8 cellular contexts compared by ENCODE assay signal in the genomic region with DNA sequence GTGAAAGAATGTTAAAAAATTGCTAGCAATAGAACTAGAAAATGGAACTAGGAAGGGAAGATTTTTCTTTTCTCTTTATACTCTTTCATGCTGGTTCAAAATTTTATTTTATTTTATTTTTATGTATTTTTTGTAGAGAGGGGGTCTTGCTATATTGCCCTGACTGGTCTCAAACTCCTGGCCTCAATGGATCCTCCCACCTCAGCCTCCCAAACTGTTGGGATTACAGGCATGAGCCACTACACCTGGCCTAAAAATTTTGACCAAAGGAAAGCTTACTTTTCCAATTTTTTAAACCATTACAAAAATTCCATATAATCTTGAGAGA. TPM values are rescaled to one million over a fixed set of nuclear protein-coding genes. Genes with fewer than 3 reads are reported as not detected.
A peak's percentile ranks its signal among the peaks of the same experiment; 100 is the strongest.
DNase-seq lines count a peak whose midpoint lies in the region; ATAC-seq and TF ChIP-seq lines count a peak whose summit lies in the region.

No MANE protein-coding gene starts in this region.

- ATAC-seq in lower lobe of right lung = no peak

- in situ Hi-C loops in GM13977 (cut with MboI; ENCODE audit: low pct_unique_long_range_greater_than_20kb, low sequenced_read_pairs, unreplicated experiment) = loop anchor here (10.0 kb wide), 1 partner anchor 359 kb away; the partner anchor contains the start of gene NOB1

- H3K27me3 ChIP-seq in lower lobe of right lung (ENCODE audit: low read depth) = no peaks in the 10 kb centered on the region

- peaks cover 3% of the 10 kb centered on the region for H3K27me3 Mint-ChIP-seq in activated CD4-positive, alpha-beta T cell treated with anti-CD3 and anti-CD28 coated beads, Interleukin-2, amount 10 ng/mL, durations not matched to agents 24 days and 14 days
- H3K27me3 Mint-ChIP-seq in activated T-helper 2 cell treated with anti-CD3 and anti-CD28 coated beads, Interferon-gamma antibody, Interleukin-2, Interleukin-4, amounts not matched to agents 10 μg/mL and 5 μg/mL and 100 μg/mL, durations not matched to agents 14 hours and 24 hours and 36 hours (ENCODE audit: low read depth) = peaks cover 5% of the 10 kb centered on the region

- H3K36me3 Mint-ChIP-seq in activated CD4-positive, alpha-beta T cell treated with anti-CD3 and anti-CD28 coated beads, Interleukin-2, amount 10 ng/mL, durations not matched to agents 24 days and 14 days (ENCODE audit: low read depth) = no peaks in the 10 kb centered on the region
- H3K36me3 Mint-ChIP-seq in activated T-helper 2 cell treated with anti-CD3 and anti-CD28 coated beads, Interferon-gamma antibody, Interleukin-2, Interleukin-4, amounts not matched to agents 10 μg/mL and 5 μg/mL and 100 μg/mL, durations not matched to agents 14 hours and 24 hours and 36 hours (ENCODE audit: low read depth) = no peaks in the 10 kb centered on the region

- no peaks in the 10 kb centered on the region for H3K36me3 ChIP-seq in lower lobe of right lung

- DNase-seq in activated CD4-positive, alpha-beta T cell treated with anti-CD3 and anti-CD28 coated beads, Interleukin-2, amount 10 ng/mL, durations not matched to agents 24 days and 14 days = no peak
- no peak for DNase-seq in activated CD4-positive, alpha-beta T cell treated with anti-CD3 and anti-CD28 coated beads, Interleukin-2, amount 50 U/mL, for 1 hour
- DNase-seq in activated T-helper 2 cell treated with anti-CD3 and anti-CD28 coated beads, Interferon-gamma antibody, Interleukin-2, Interleukin-4, amounts not matched to agents 10 μg/mL and 5 μg/mL and 100 μg/mL, durations not matched to agents 14 hours and 24 hours and 36 hours (ENCODE audit: low spot score) = no peak
- DNase-seq in lower lobe of right lung (no peak), substantia nigra (lab: John Stamatoyannopoulos, UW) (no peak), SHP77 (lab: John Stamatoyannopoulos, UW) (no peak), GM13977 (ENCODE audit: low spot score) (no peak), KG1 (lab: John Stamatoyannopoulos, UW) (no peak)

- peak overlapping the region; percentile 15 for H3K27ac Mint-ChIP-seq in activated CD4-positive, alpha-beta T cell treated with anti-CD3 and anti-CD28 coated beads, Interleukin-2, amount 10 ng/mL, durations not matched to agents 24 days and 14 days
- peak overlapping the region; percentile 61 for H3K27ac Mint-ChIP-seq in activated T-helper 2 cell treated with anti-CD3 and anti-CD28 coated beads, Interferon-gamma antibody, Interleukin-2, Interleukin-4, amounts not matched to agents 10 μg/mL and 5 μg/mL and 100 μg/mL, durations not matched to agents 14 hours and 24 hours and 36 hours

- peaks cover 43% of the 10 kb centered on the region for H3K4me1 ChIP-seq in lower lobe of right lung

- TF ChIP-seq CTCF in lower lobe of right lung (IDR thresholded peaks at IDR 0.05) (no peak), GM13977 (IDR thresholded peaks at IDR 0.05; ENCODE audit: extremely low read depth, insufficient read depth, missing control alignments) (no peak)

- H3K4me3 Mint-ChIP-seq in activated CD4-positive, alpha-beta T cell treated with anti-CD3 and anti-CD28 coated beads, Interleukin-2, amount 10 ng/mL, durations not matched to agents 24 days and 14 days = no peak overlapping the region
- no peak overlapping the region for H3K4me3 Mint-ChIP-seq in activated T-helper 2 cell treated with anti-CD3 and anti-CD28 coated beads, Interferon-gamma antibody, Interleukin-2, Interleukin-4, amounts not matched to agents 10 μg/mL and 5 μg/mL and 100 μg/mL, durations not matched to agents 14 hours and 24 hours and 36 hours (ENCODE audit: low read depth)

- H3K9me3 ChIP-seq in lower lobe of right lung = no peaks in the 10 kb centered on the region

- H3K4me1 Mint-ChIP-seq in activated CD4-positive, alpha-beta T cell treated with anti-CD3 and anti-CD28 coated beads, Interleukin-2, amount 10 ng/mL, durations not matched to agents 24 days and 14 days = peaks cover 15% of the 10 kb centered on the region
- peaks cover 27% of the 10 kb centered on the region for H3K4me1 Mint-ChIP-seq in activated T-helper 2 cell treated with anti-CD3 and anti-CD28 coated beads, Interferon-gamma antibody, Interleukin-2, Interleukin-4, amounts not matched to agents 10 μg/mL and 5 μg/mL and 100 μg/mL, durations not matched to agents 14 hours and 24 hours and 36 hours (ENCODE audit: low read depth)

- no peaks in the 10 kb centered on the region for H3K9me3 Mint-ChIP-seq in activated CD4-positive, alpha-beta T cell treated with anti-CD3 and anti-CD28 coated beads, Interleukin-2, amount 10 ng/mL, durations not matched to agents 24 days and 14 days
- no peaks in the 10 kb centered on the region for H3K9me3 Mint-ChIP-seq in activated T-helper 2 cell treated with anti-CD3 and anti-CD28 coated beads, Interferon-gamma antibody, Interleukin-2, Interleukin-4, amounts not matched to agents 10 μg/mL and 5 μg/mL and 100 μg/mL, durations not matched to agents 14 hours and 24 hours and 36 hours

- H3K4me3 ChIP-seq in lower lobe of right lung = no peak overlapping the region

- H3K27ac ChIP-seq in lower lobe of right lung = peak overlapping the region; percentile 75
- H3K27ac ChIP-seq in substantia nigra (ENCODE audit: low read depth, low read length, poor library complexity, severe bottlenecking) = peak overlapping the region; percentile 75

- intact Hi-C loops in activated CD4-positive, alpha-beta T cell treated with anti-CD3 and anti-CD28 coated beads, Interleukin-2, amount 10 ng/mL, durations not matched to agents 24 days and 14 days (cut with micrococcal nuclease) = loop anchor here (1.0 to 5.0 kb wide), 3 partner anchors 71 to 359 kb away; no protein-coding TSS in a partner anchor
- intact Hi-C loops in activated T-helper 2 cell treated with anti-CD3 and anti-CD28 coated beads, Interferon-gamma antibody, Interleukin-2, Interleukin-4, amounts not matched to agents 10 μg/mL and 5 μg/mL and 100 μg/mL, durations not matched to agents 14 hours and 24 hours and 36 hours (cut with micrococcal nuclease) = loop anchor here (1.0 to 5.0 kb wide), 4 partner anchors 29 to 168 kb away; partner anchors contain the start of gene CYB5B
- intact Hi-C loops in lower lobe of right lung (cut with DNase I) = no loop called here

RNA-seq across cellular contexts. Expression of gene TERF2, which starts 10.0 kb away (rescaled TPM):
- 58.3 and 71.1 TPM in 2 replicates for total RNA-seq in activated CD4-positive, alpha-beta T cell treated with anti-CD3 and anti-CD28 coated beads, Interleukin-2, amount 10 ng/mL, durations not matched to agents 24 days and 14 days
- total RNA-seq in activated T-helper 2 cell treated with anti-CD3 and anti-CD28 coated beads, Interferon-gamma antibody, Interleukin-2, Interleukin-4, amounts not matched to agents 10 μg/mL and 5 μg/mL and 100 μg/mL, durations not matched to agents 14 hours and 24 hours and 36 hours = 56.0 and 61.9 TPM in 2 replicates
- total RNA-seq in lower lobe of right lung = 30.1 TPM

RNA-seq across cellular contexts. Expression of gene CYB5B, which starts 28.6 kb away (rescaled TPM):
- 154 and 166 TPM in 2 replicates for total RNA-seq in activated CD4-positive, alpha-beta T cell treated with anti-CD3 and anti-CD28 coated beads, Interleukin-2, amount 10 ng/mL, durations not matched to agents 24 days and 14 days
- total RNA-seq in activated T-helper 2 cell treated with anti-CD3 and anti-CD28 coated beads, Interferon-gamma antibody, Interleukin-2, Interleukin-4, amounts not matched to agents 10 μg/mL and 5 μg/mL and 100 μg/mL, durations not matched to agents 14 hours and 24 hours and 36 hours = 201 and 204 TPM in 2 replicates
- 78.2 TPM for total RNA-seq in lower lobe of right lung

RNA-seq across cellular contexts. Expression of gene TMED6, which starts 44.2 kb away (rescaled TPM):
- total RNA-seq in activated CD4-positive, alpha-beta T cell treated with anti-CD3 and anti-CD28 coated beads, Interleukin-2, amount 10 ng/mL, durations not matched to agents 24 days and 14 days = 1.6 and 1.7 TPM in 2 replicates
- 1.8 and 1.9 TPM in 2 replicates for total RNA-seq in activated T-helper 2 cell treated with anti-CD3 and anti-CD28 coated beads, Interferon-gamma antibody, Interleukin-2, Interleukin-4, amounts not matched to agents 10 μg/mL and 5 μg/mL and 100 μg/mL, durations not matched to agents 14 hours and 24 hours and 36 hours
- total RNA-seq in lower lobe of right lung = 0.77 TPM

RNA-seq across cellular contexts. Expression of gene NIP7, which starts 56.3 kb away (rescaled TPM):
- 81.2 and 84.8 TPM in 2 replicates for total RNA-seq in activated CD4-positive, alpha-beta T cell treated with anti-CD3 and anti-CD28 coated beads, Interleukin-2, amount 10 ng/mL, durations not matched to agents 24 days and 14 days
- 60.5 and 60.8 TPM in 2 replicates for total RNA-seq in activated T-helper 2 cell treated with anti-CD3 and anti-CD28 coated beads, Interferon-gamma antibody, Interleukin-2, Interleukin-4, amounts not matched to agents 10 μg/mL and 5 μg/mL and 100 μg/mL, durations not matched to agents 14 hours and 24 hours and 36 hours
- 18.7 TPM for total RNA-seq in lower lobe of right lung

RNA-seq across cellular contexts. Expression of gene COG8, which starts 56.5 kb away (rescaled TPM):
- 44.1 and 44.6 TPM in 2 replicates for total RNA-seq in activated CD4-positive, alpha-beta T cell treated with anti-CD3 and anti-CD28 coated beads, Interleukin-2, amount 10 ng/mL, durations not matched to agents 24 days and 14 days
- 41.5 and 42.9 TPM in 2 replicates for total RNA-seq in activated T-helper 2 cell treated with anti-CD3 and anti-CD28 coated beads, Interferon-gamma antibody, Interleukin-2, Interleukin-4, amounts not matched to agents 10 μg/mL and 5 μg/mL and 100 μg/mL, durations not matched to agents 14 hours and 24 hours and 36 hours
- total RNA-seq in lower lobe of right lung = 31.1 TPM
